ENCODE assay signal across 8 cellular contexts in the genomic region with DNA sequence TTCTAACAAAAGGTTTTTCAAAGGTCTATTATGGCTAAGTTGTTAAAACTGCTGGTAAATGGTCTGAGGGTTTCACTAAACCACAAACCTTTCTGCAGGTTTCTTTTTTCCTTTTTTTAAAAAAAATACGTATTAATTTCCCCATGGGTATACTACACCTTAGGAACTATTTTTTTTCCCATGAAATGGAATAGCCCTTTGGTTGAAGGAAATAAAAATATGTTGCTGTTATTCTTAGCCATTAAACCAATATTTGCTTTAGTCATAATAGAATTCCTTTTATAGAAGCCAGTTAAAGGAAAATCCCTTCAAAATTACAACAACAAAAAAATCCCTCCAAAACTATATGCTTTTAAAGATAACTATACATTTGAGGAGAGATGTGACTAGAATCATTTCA.
"Had no signal": no experiment of that assay in that cellular context is flagged by ENCODE, and none has a peak within 500 bp of the region (broad histone marks: within the 10 kb centered on the region; RNA-seq: fewer than 3 reads in every experiment).

No MANE protein-coding gene starts in this region.

- H3K4me2 ChIP-seq: GM23338 had no signal

- H3K9me3 ChIP-seq: HAP-1 had no signal

- H3K36me3 ChIP-seq: HAP-1 had no signal

- H3K4me3 Mint-ChIP-seq: GM23338 had no signal

- FAIRE-seq: HTR-8/SVneo, K562 had no signal

- H3K9me3 Mint-ChIP-seq: HFFc6 had no signal

- H2AFZ ChIP-seq: GM23338 had no signal

- DNase-seq: H7, HFFc6, IMR-90 had no signal

- H3K4me3 ChIP-seq: GM23338, HAP-1, K562 had no signal

- ATAC-seq: GM23338, HCT116, K562 had no signal
